8 cellular contexts compared by ENCODE assay signal in genomic region chr1:183841950-183842816, GRCh38. TPM values are rescaled to one million over a fixed set of nuclear protein-coding genes. Genes with fewer than 3 reads are reported as not detected.
A peak's percentile ranks its signal among the peaks of the same experiment; 100 is the strongest.
DNase-seq lines count a peak whose midpoint lies in the region; ATAC-seq and TF ChIP-seq lines count a peak whose summit lies in the region.

No MANE protein-coding gene starts in this region.

- H3K9ac ChIP-seq in liver (ENCODE audit: low read depth in 1 of 2, low read length in 2 of 2): peak overlapping the region in 1 of 2 donors; percentile 29

- H3K4me1 ChIP-seq in liver (ENCODE audit: control insufficient read depth in 4 of 4, insufficient read depth in 4 of 4, low read length in 3 of 4): no peaks in the 10 kb centered on the region

- peak; percentile 68 for DNase-seq in activated CD8-positive, alpha-beta memory T cell treated with anti-CD3 and anti-CD28 coated beads, Interleukin-2, amount 10 ng/mL, durations not matched to agents 7 days and 5 days
- no peak for DNase-seq in activated CD8-positive, alpha-beta memory T cell treated with anti-CD3 and anti-CD28 coated beads, Interleukin-2, amount 50 U/mL, for 48 hours
- peak; percentile 33 for DNase-seq in NCI-H446 treated with DMSO at 0.1 percent for 48 hours (lab: John Stamatoyannopoulos, UW)
- DNase-seq in type B pancreatic cell (ENCODE audit: extremely low spot score, unreplicated experiment): no peak
- no peak for DNase-seq in mesenteric fat pad (ENCODE audit: low spot score)

- 59% methylated on average over 10 of the region's 10 CpGs for WGBS in liver

- peak overlapping the region; percentile 21 to 39 for H3K27ac ChIP-seq in liver (ENCODE audit: low read depth in 1 of 2, low read length in 2 of 2)

- no peaks in the 10 kb centered on the region for H3K27me3 Mint-ChIP-seq in activated CD8-positive, alpha-beta memory T cell treated with anti-CD3 and anti-CD28 coated beads, Interleukin-2, amount 10 ng/mL, durations not matched to agents 7 days and 5 days
- no peaks in the 10 kb centered on the region for H3K27me3 Mint-ChIP-seq in brain
- no peaks in the 10 kb centered on the region for H3K27me3 Mint-ChIP-seq in type B pancreatic cell

- TF ChIP-seq CTCF in brain (conservative IDR thresholded peaks at IDR 0.05) (no peak), liver (IDR thresholded peaks at IDR 0.05; ENCODE audit: low read depth, low read length, missing input control) (no peak), type B pancreatic cell (conservative IDR thresholded peaks at IDR 0.05) (no peak)

- H3K27ac Mint-ChIP-seq in activated CD8-positive, alpha-beta memory T cell treated with anti-CD3 and anti-CD28 coated beads, Interleukin-2, amount 10 ng/mL, durations not matched to agents 7 days and 5 days: peak overlapping the region; percentile 85
- peak overlapping the region; percentile 23 to 89 (median 81) for H3K27ac Mint-ChIP-seq in brain
- peak overlapping the region; percentile 22 for H3K27ac Mint-ChIP-seq in type B pancreatic cell

- H3K4me3 ChIP-seq in liver (ENCODE audit: low read depth in 1 of 3, low read length in 3 of 3): no peak overlapping the region

- peak in 1 of 2 donors; percentile 9 for TF ChIP-seq RAD21 in liver (IDR thresholded peaks at IDR 0.05)

- no peaks in the 10 kb centered on the region for H3K27me3 ChIP-seq in liver (ENCODE audit: control insufficient read depth in 4 of 4, insufficient read depth in 4 of 4, low read length in 3 of 4)

- H3K4me3 Mint-ChIP-seq in activated CD8-positive, alpha-beta memory T cell treated with anti-CD3 and anti-CD28 coated beads, Interleukin-2, amount 10 ng/mL, durations not matched to agents 7 days and 5 days: peak overlapping the region; percentile 40
- H3K4me3 Mint-ChIP-seq in brain: peak overlapping the region; percentile 2 to 75 (median 36)
- H3K4me3 Mint-ChIP-seq in type B pancreatic cell: peak overlapping the region; percentile 35

- CTCF ChIA-PET in activated CD8-positive, alpha-beta memory T cell treated with anti-CD3 and anti-CD28 coated beads, Interleukin-2, amount 10 ng/mL, durations not matched to agents 7 days and 5 days (lab: Charles Lee): interaction anchor here (0.6 to 0.9 kb wide), 4 partner anchors 12 to 186 kb away, joined by 3 to 5 read pairs (median 3); no protein-coding TSS in a partner anchor

- H3K36me3 ChIP-seq in liver (ENCODE audit: control insufficient read depth in 4 of 4, insufficient read depth in 3 of 4, low read depth in 1 of 4, low read length in 3 of 4): no peaks in the 10 kb centered on the region

- H3K9me3 ChIP-seq in liver (ENCODE audit: control insufficient read depth in 4 of 4, low read length in 3 of 4): no peaks in the 10 kb centered on the region

- peaks cover 32% of the 10 kb centered on the region for H3K4me1 Mint-ChIP-seq in activated CD8-positive, alpha-beta memory T cell treated with anti-CD3 and anti-CD28 coated beads, Interleukin-2, amount 10 ng/mL, durations not matched to agents 7 days and 5 days
- H3K4me1 Mint-ChIP-seq in brain (peaks cover 50% of the 10 kb centered on the region), type B pancreatic cell (ENCODE audit: unreplicated experiment) (peaks cover 36% of the 10 kb centered on the region)

- ATAC-seq in activated CD8-positive, alpha-beta memory T cell treated with anti-CD3 and anti-CD28 coated beads, Interleukin-2, amount 10 ng/mL, durations not matched to agents 7 days and 5 days: peak; percentile 91
- peak; percentile 83 for ATAC-seq in HG02642 (IDR thresholded peaks at IDR 0.05; ENCODE audit: poor library complexity, unreplicated experiment)

- no peaks in the 10 kb centered on the region for H3K9me3 Mint-ChIP-seq in activated CD8-positive, alpha-beta memory T cell treated with anti-CD3 and anti-CD28 coated beads, Interleukin-2, amount 10 ng/mL, durations not matched to agents 7 days and 5 days (ENCODE audit: low read depth)
- H3K9me3 Mint-ChIP-seq in brain (no peaks in the 10 kb centered on the region), type B pancreatic cell (no peaks in the 10 kb centered on the region)

- H3K36me3 Mint-ChIP-seq in activated CD8-positive, alpha-beta memory T cell treated with anti-CD3 and anti-CD28 coated beads, Interleukin-2, amount 10 ng/mL, durations not matched to agents 7 days and 5 days: peaks cover 1% of the 10 kb centered on the region
- H3K36me3 Mint-ChIP-seq in brain (peaks cover 17% of the 10 kb centered on the region), type B pancreatic cell (peaks cover 16% of the 10 kb centered on the region)

TF ChIP-seq in liver, 16 proteins besides CTCF, POLR2A, EP300 and RAD21:
- TF ChIP-seq NR2F2 (IDR thresholded peaks at IDR 0.05) (peak; percentile 95), RXRA (IDR thresholded peaks at IDR 0.05) (no peak), HNF4G (IDR thresholded peaks at IDR 0.05) (no peak), MAX (IDR thresholded peaks at IDR 0.05) (no peak)

RNA-seq across cellular contexts. Expression of gene RGL1, which starts 37.3 kb away (rescaled TPM):
- 1 to 10 TPM; 2.0 to 2.9 TPM for total RNA-seq in activated CD8-positive, alpha-beta memory T cell treated with anti-CD3 and anti-CD28 coated beads, Interleukin-2, amount 10 ng/mL, durations not matched to agents 7 days and 5 days
- polyA plus RNA-seq in brain (ENCODE audit: insufficient read depth, low read depth, low replicate concordance) (15.1 TPM), liver (1 to 10 TPM; 3.9 to 5.6 TPM)
- total RNA-seq in liver (10 to 100 TPM; 12.3 to 15.3 TPM), type B pancreatic cell (ENCODE audit: low replicate concordance) (9.5 and 17.0 TPM in 2 replicates), mesenteric fat pad (80.8 TPM)

Comparison
In these comparisons a context has a peak if more than half of its experiments do, and no peak if none do; other contexts are left out.
1. DNase-seq: peak in activated CD8-positive, alpha-beta memory T cell treated with anti-CD3 and anti-CD28 coated beads, Interleukin-2, amount 10 ng/mL, durations not matched to agents 7 days and 5 days (single experiment) and NCI-H446 treated with DMSO at 0.1 percent for 48 hours (single experiment); none in activated CD8-positive, alpha-beta memory T cell treated with anti-CD3 and anti-CD28 coated beads, Interleukin-2, amount 50 U/mL, for 48 hours (single experiment), type B pancreatic cell (single experiment) and mesenteric fat pad (single experiment).
2. H3K27ac Mint-ChIP-seq: peak in every context shown above with its lines; median percentile 85 in activated CD8-positive, alpha-beta memory T cell treated with anti-CD3 and anti-CD28 coated beads, Interleukin-2, amount 10 ng/mL, durations not matched to agents 7 days and 5 days; 81 in brain; 22 in type B pancreatic cell.
3. Peak in every context shown above with its lines, with median percentiles within 50 percentile points of each other: H3K4me3 Mint-ChIP-seq.